2 cellular contexts compared by ENCODE assay signal in the genomic region with DNA sequence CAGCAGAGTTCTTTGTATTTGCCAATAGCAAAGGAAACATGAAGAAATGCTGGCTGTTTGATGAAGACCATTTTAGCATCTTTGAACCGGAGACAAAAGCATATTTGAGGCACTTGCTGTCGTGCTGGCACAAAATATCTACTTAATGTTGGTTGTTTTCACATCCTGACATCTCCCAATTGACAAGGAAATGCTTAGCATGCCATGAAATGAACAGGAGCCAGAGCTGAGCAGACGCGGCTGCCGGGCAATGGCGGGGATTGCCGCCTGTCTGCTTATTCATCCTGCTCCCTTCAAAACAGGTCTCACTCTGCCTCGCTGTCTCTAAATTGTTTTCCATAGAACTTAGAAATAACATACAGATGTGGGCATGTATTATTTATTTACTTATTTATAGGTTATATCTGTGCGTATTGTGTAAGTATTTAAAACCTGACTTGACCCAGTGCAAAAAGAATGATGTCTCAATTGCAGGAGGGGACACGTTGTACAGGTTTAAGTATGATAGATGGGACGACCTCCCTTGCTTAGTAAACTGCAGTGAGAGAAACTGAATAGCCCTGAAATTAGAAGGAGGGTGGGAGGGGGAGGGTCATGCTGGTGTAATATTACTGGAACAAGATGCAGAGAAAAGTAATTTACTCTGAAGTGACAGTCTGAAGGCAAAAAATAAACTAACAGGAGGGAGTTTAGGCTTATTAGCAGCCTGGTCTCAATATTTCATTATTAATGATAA.
TF ChIP-seq lines count a peak whose summit lies in the region.

No MANE protein-coding gene starts in this region.

TF ChIP-seq in GM23338, 12 proteins besides CTCF, POLR2A, EP300 and RAD21 (continued from another document):
- no peak for TF ChIP-seq STAT1 (IDR thresholded peaks at IDR 0.05; ENCODE audit: unreplicated experiment)
- no peak for TF ChIP-seq ZNF114 (CRISPR knock-in tag; IDR thresholded peaks at IDR 0.05)
- no peak for TF ChIP-seq EZH2 (IDR thresholded peaks at IDR 0.05; ENCODE audit: low read depth, unreplicated experiment)
- no peak for TF ChIP-seq CREB1 (CRISPR knock-in tag; IDR thresholded peaks at IDR 0.05; ENCODE audit: low read depth)
- TF ChIP-seq, protein P1, sequence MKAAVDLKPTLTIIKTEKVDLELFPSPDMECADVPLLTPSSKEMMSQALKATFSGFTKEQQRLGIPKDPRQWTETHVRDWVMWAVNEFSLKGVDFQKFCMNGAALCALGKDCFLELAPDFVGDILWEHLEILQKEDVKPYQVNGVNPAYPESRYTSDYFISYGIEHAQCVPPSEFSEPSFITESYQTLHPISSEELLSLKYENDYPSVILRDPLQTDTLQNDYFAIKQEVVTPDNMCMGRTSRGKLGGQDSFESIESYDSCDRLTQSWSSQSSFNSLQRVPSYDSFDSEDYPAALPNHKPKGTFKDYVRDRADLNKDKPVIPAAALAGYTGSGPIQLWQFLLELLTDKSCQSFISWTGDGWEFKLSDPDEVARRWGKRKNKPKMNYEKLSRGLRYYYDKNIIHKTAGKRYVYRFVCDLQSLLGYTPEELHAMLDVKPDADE (IDR thresholded peaks at IDR 0.05) = no peak
- no peak for TF ChIP-seq NANOG (IDR thresholded peaks at IDR 0.05; ENCODE audit: borderline replicate concordance)
- TF ChIP-seq JUNB (IDR thresholded peaks at IDR 0.05; ENCODE audit: unreplicated experiment) = no peak
TF ChIP-seq in GM23338: peak in this region for 0.

TF ChIP-seq in endothelial cell of umbilical vein, 7 proteins besides CTCF, POLR2A, EP300 and RAD21:
- TF ChIP-seq, protein P2, sequence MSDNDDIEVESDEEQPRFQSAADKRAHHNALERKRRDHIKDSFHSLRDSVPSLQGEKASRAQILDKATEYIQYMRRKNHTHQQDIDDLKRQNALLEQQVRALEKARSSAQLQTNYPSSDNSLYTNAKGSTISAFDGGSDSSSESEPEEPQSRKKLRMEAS (IDR thresholded peaks at IDR 0.05; ENCODE audit: insufficient read depth, insufficient read length) = no peak
- no peak for TF ChIP-seq MYC (IDR thresholded peaks at IDR 0.05; ENCODE audit: low read depth, low read length)
- TF ChIP-seq GATA2 (IDR thresholded peaks at IDR 0.05; ENCODE audit: insufficient read depth, insufficient read length, low read depth, low read length) = no peak
- no peak for TF ChIP-seq JUN (IDR thresholded peaks at IDR 0.05; ENCODE audit: borderline replicate concordance, insufficient read depth, insufficient read length, low read depth)
- TF ChIP-seq POLR2AphosphoS5 (IDR thresholded peaks at IDR 0.05; ENCODE audit: insufficient read depth, low read depth, low read length) = no peak
- no peak for TF ChIP-seq FOS (IDR thresholded peaks at IDR 0.05; ENCODE audit: borderline replicate concordance, insufficient read depth, low read length)
- TF ChIP-seq EZH2 (IDR thresholded peaks at IDR 0.05; ENCODE audit: borderline replicate concordance, low read depth, low read length, severe bottlenecking) = no peak
